ENCODE assay signal across 9 cellular contexts in the genomic region with DNA sequence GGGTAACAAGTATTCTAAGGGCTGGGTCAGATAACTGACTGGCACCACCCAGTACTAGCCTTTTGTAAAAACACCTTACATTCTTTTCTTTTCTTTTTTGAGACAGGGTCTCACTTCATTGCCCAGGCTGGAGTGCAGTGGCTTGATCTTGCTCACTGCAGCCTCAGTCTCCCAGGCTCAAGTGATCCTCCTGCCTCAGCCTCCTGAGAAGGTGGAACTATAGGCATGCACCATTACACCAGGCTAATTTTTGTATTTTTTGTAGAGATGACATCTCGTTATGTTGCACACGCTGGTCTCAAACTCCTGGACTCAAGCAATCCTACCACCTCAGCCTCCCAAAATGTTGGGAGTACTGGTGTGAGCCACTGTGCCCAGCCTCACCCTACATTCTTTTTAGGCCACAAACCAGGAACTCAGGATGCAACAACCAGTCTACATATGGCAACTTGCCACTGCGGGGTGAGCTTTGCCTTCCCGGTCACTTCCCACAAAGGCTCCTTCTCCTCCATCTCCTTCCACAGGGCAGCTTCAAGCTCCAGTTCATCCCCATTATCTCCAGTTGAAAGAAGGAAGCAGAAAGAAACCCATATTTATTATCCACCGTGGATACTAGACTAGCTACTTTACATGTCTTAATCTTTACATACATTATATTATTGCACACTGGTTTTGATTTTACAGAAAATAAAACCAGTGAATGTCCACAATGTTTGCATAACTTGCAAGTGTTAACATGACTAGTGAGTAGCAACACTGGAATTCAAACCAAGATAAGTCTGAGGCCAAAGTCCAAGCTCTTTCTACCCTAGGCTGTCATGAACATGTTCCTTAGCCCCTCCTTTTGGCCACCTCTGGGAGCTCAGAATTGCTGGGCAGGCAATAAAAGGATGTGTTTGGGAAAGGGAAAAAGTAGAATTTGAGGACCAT. TPM values are rescaled to one million over a fixed set of nuclear protein-coding genes. Genes with fewer than 3 reads are reported as not detected.
DNase-seq lines count a peak whose midpoint lies in the region; ATAC-seq and TF ChIP-seq lines count a peak whose summit lies in the region.
"Had no signal": no experiment of that assay in that cellular context is flagged by ENCODE, and none has a peak within 500 bp of the region (broad histone marks: within the 10 kb centered on the region; RNA-seq: fewer than 3 reads in every experiment).

No MANE protein-coding gene starts in this region.

- no CpG with 5 or more reads among the region's 5 CpGs for WGBS in neuronal stem cell (ENCODE audit: extremely low coverage in 2 of 2, insufficient read length in 2 of 2, insufficient replicate concordance in 1 of 2), 2 donors

- H4K91ac ChIP-seq in neuronal stem cell (ENCODE audit: low read depth, low read length, poor library complexity), result no peak overlapping the region

- H2AFZ ChIP-seq in neuronal stem cell (ENCODE audit: low read length), result no peak overlapping the region

- H3K36me3 ChIP-seq in neuronal stem cell (replicated peaks in 1 of 2; ENCODE audit: control insufficient read depth in 2 of 2, insufficient read depth in 2 of 2, low read length in 2 of 2), result no peaks in the 10 kb centered on the region

- peak; percentile 70 for DNase-seq in H4 (ENCODE audit: low spot score)
- DNase-seq in fibroblast of pulmonary artery (ENCODE audit: low read depth), result peak; percentile 85
- DNase-seq in renal cortical epithelial cell (ENCODE audit: low read depth), result peak; percentile 93
- no peak for DNase-seq in neuronal stem cell (ENCODE audit: low spot score)
- no peak for DNase-seq in activated naive CD4-positive, alpha-beta T cell (lab: John Stamatoyannopoulos, UW)
- DNase-seq: activated T-cell treated with anti-CD3 and anti-CD28 coated beads, Interleukin-2, amount 50 U/mL, for 1 hour had no signal

- H3K4ac ChIP-seq in neuronal stem cell (ENCODE audit: low read length), result no peak overlapping the region

- no peak overlapping the region for H2BK5ac ChIP-seq in neuronal stem cell (ENCODE audit: low read length)

- no peak overlapping the region for H2AK5ac ChIP-seq in neuronal stem cell (ENCODE audit: low read depth, low read length)

- no peaks in the 10 kb centered on the region for H3K79me1 ChIP-seq in neuronal stem cell (ENCODE audit: low read depth, low read length)

- H3K18ac ChIP-seq in neuronal stem cell (ENCODE audit: low read length), result no peak overlapping the region

- H4K8ac ChIP-seq in neuronal stem cell (ENCODE audit: low read depth, low read length), result no peak overlapping the region

- peak; percentile 76 for ATAC-seq in SK-N-SH treated with all-trans-retinoic acid at 6 μM for 48 hours
- ATAC-seq in GM19463 (IDR thresholded peaks at IDR 0.05; ENCODE audit: unreplicated experiment), result no peak
- no peak for ATAC-seq in HG03565 (IDR thresholded peaks at IDR 0.05; ENCODE audit: unreplicated experiment)

- H3K23ac ChIP-seq in neuronal stem cell (ENCODE audit: low read depth, low read length, poor library complexity), result no peak overlapping the region

- H2BK15ac ChIP-seq in neuronal stem cell (ENCODE audit: low read length), result no peak overlapping the region

- no peak overlapping the region for H3K27ac ChIP-seq in neuronal stem cell (replicated peaks; ENCODE audit: low read length)

- no peak overlapping the region for H3K4me2 ChIP-seq in neuronal stem cell (ENCODE audit: insufficient read depth, low read length, poor library complexity, severe bottlenecking)

- no peak overlapping the region for H3K9ac ChIP-seq in neuronal stem cell (ENCODE audit: low read depth, low read length, poor library complexity)

- peak; percentile 26 for TF ChIP-seq CTCF in fibroblast of pulmonary artery (IDR thresholded peaks at IDR 0.05; ENCODE audit: low read length, missing control alignments)

- H3K9me3 ChIP-seq in neuronal stem cell (replicated peaks in 1 of 2; ENCODE audit: control insufficient read depth in 2 of 2, insufficient read depth in 1 of 2, low read depth in 1 of 2, low read length in 2 of 2), result no peaks in the 10 kb centered on the region

- no peak overlapping the region for H2BK12ac ChIP-seq in neuronal stem cell (ENCODE audit: low read length)

- no peaks in the 10 kb centered on the region for H3K27me3 ChIP-seq in neuronal stem cell (ENCODE audit: control insufficient read depth in 3 of 3, insufficient read depth in 3 of 3, low read depth in 1 of 3, low read length in 3 of 3)

- peaks cover 0 to 3% of the 10 kb centered on the region in 2 donors for H3K4me1 ChIP-seq in neuronal stem cell (ENCODE audit: control insufficient read depth in 2 of 2, insufficient read depth in 1 of 2, low read depth in 1 of 2, low read length in 2 of 2)

- no peak overlapping the region for H3K14ac ChIP-seq in neuronal stem cell (ENCODE audit: low read length)

- H3K4me3 ChIP-seq in fibroblast of pulmonary artery (replicated peaks; ENCODE audit: low read depth, low read length) (no peak overlapping the region), neuronal stem cell (ENCODE audit: low read length in 2 of 2) (no peak overlapping the region)

- H2BK120ac ChIP-seq in neuronal stem cell (ENCODE audit: low read depth, low read length), result no peak overlapping the region

TF ChIP-seq in SK-N-SH treated with all-trans-retinoic acid at 6 μM for 48 hours, 23 proteins besides CTCF, POLR2A, EP300 and RAD21 (continues in another document):
- TF ChIP-seq CSDC2 (CRISPR knock-in tag; IDR thresholded peaks at IDR 0.05) (no peak), TOX (CRISPR knock-in tag; IDR thresholded peaks at IDR 0.05; ENCODE audit: borderline replicate concordance) (no peak), ZC3H10 (CRISPR knock-in tag; IDR thresholded peaks at IDR 0.05) (no peak), TSHZ2 (CRISPR knock-in tag; IDR thresholded peaks at IDR 0.05) (no peak), ARNTL (CRISPR knock-in tag; IDR thresholded peaks at IDR 0.05; ENCODE audit: borderline replicate concordance, low read depth) (no peak), ZNF70 (CRISPR knock-in tag; IDR thresholded peaks at IDR 0.05) (no peak), ZFP3 (CRISPR knock-in tag; IDR thresholded peaks at IDR 0.05) (no peak), PPARA (CRISPR knock-in tag; IDR thresholded peaks at IDR 0.05; ENCODE audit: borderline replicate concordance) (no peak), GLIS3 (CRISPR knock-in tag; IDR thresholded peaks at IDR 0.05) (no peak), OSR1 (CRISPR knock-in tag; IDR thresholded peaks at IDR 0.05) (no peak), ZFP30 (CRISPR knock-in tag; IDR thresholded peaks at IDR 0.05) (no peak), SNAI2 (CRISPR knock-in tag; IDR thresholded peaks at IDR 0.05) (no peak)
- TF ChIP-seq, protein P1, sequence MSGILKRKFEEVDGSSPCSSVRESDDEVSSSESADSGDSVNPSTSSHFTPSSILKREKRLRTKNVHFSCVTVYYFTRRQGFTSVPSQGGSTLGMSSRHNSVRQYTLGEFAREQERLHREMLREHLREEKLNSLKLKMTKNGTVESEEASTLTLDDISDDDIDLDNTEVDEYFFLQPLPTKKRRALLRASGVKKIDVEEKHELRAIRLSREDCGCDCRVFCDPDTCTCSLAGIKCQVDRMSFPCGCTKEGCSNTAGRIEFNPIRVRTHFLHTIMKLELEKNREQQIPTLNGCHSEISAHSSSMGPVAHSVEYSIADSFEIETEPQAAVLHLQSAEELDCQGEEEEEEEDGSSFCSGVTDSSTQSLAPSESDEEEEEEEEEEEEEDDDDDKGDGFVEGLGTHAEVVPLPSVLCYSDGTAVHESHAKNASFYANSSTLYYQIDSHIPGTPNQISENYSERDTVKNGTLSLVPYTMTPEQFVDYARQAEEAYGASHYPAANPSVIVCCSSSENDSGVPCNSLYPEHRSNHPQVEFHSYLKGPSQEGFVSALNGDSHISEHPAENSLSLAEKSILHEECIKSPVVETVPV (CRISPR knock-in tag; IDR thresholded peaks at IDR 0.05), result no peak
- TF ChIP-seq, protein P2, sequence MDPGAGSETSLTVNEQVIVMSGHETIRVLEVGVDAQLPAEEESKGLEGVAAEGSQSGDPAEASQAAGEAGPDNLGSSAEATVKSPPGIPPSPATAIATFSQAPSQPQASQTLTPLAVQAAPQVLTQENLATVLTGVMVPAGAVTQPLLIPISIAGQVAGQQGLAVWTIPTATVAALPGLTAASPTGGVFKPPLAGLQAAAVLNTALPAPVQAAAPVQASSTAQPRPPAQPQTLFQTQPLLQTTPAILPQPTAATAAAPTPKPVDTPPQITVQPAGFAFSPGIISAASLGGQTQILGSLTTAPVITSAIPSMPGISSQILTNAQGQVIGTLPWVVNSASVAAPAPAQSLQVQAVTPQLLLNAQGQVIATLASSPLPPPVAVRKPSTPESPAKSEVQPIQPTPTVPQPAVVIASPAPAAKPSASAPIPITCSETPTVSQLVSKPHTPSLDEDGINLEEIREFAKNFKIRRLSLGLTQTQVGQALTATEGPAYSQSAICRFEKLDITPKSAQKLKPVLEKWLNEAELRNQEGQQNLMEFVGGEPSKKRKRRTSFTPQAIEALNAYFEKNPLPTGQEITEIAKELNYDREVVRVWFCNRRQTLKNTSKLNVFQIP (CRISPR knock-in tag; IDR thresholded peaks at IDR 0.05; ENCODE audit: borderline replicate concordance, low read depth), result no peak

RNA-seq across cellular contexts. Expression of gene AP1S3, which starts 23.7 kb away (rescaled TPM):
- total RNA-seq in H4 (2014; rRNA removed; shearing (Covaris generic)), result 4.6 and 8.9 TPM in 2 replicates
- 48.0 and 50.9 TPM in 2 replicates for total RNA-seq in renal cortical epithelial cell
- 3.1 TPM for polyA plus RNA-seq in neuronal stem cell (2013, experiment 1 of 2)
- polyA plus RNA-seq in neuronal stem cell (2013, experiment 2 of 2), result 3.1 TPM

Comparison
In these comparisons a context has a peak if more than half of its experiments do, and no peak if none do; other contexts are left out.
1. DNase-seq: peak in H4 (single experiment), fibroblast of pulmonary artery (single experiment) and renal cortical epithelial cell (single experiment); none in neuronal stem cell (single experiment) and activated naive CD4-positive, alpha-beta T cell (0 of 4).